21 cellular contexts compared by ENCODE assay signal in genomic region chr2:71715951-71716696, GRCh38.
A peak's percentile ranks its signal among the peaks of the same experiment; 100 is the strongest.
DNase-seq lines count a peak whose midpoint lies in the region; ATAC-seq and TF ChIP-seq lines count a peak whose summit lies in the region.
"Had no signal": no experiment of that assay in that cellular context is flagged by ENCODE, and none has a peak within 500 bp of the region (broad histone marks: within the 10 kb centered on the region; RNA-seq: fewer than 3 reads in every experiment).

No MANE protein-coding gene starts in this region.

- H3K4me2 ChIP-seq in GM23248 (ENCODE audit: unreplicated experiment) (peak overlapping the region; percentile 15), PC-3 (ENCODE audit: low read length) (peak overlapping the region; percentile 58)
- H3K4me2 ChIP-seq: neural progenitor cell had no signal

- CTCF ChIA-PET in PC-3 (lab: Charles Lee), result no interaction called here

- H3K9me3 ChIP-seq in GM23248 (ENCODE audit: low read depth), result no peaks in the 10 kb centered on the region
- H3K9me3 ChIP-seq in PC-3 (ENCODE audit: low read length), result no peaks in the 10 kb centered on the region
- H3K9me3 ChIP-seq in left ventricle myocardium inferior (replicated peaks), result no peaks in the 10 kb centered on the region
- no peaks in the 10 kb centered on the region for H3K9me3 ChIP-seq in skeletal muscle tissue (ENCODE audit: control insufficient read depth in 3 of 3, low read length in 3 of 3)
- H3K9me3 ChIP-seq: suprapubic skin had no signal

- POLR2A ChIA-PET in PC-3 (lab: Charles Lee; ENCODE audit: unreplicated experiment), result no interaction called here

- H4K20me1 ChIP-seq in GM23248 (ENCODE audit: insufficient read depth) (no peaks in the 10 kb centered on the region), PC-3 (ENCODE audit: low read length) (no peaks in the 10 kb centered on the region)

- H3K27ac ChIP-seq in GM23248, result no peak overlapping the region
- H3K27ac ChIP-seq in PC-3 (ENCODE audit: low read length), result no peak overlapping the region
- peak overlapping the region; percentile 76 for H3K27ac ChIP-seq in left ventricle myocardium inferior (replicated peaks)
- H3K27ac ChIP-seq in skeletal muscle tissue (ENCODE audit: low read depth, low read length), result peak overlapping the region; percentile 85
- H3K27ac ChIP-seq: HL-60, neural progenitor cell, SK-N-MC, suprapubic skin, VCaP had no signal

- H3K9ac ChIP-seq in GM23248 (no peak overlapping the region), PC-3 (ENCODE audit: low read length) (no peak overlapping the region), skeletal muscle tissue (ENCODE audit: low read depth in 1 of 3, low read length in 3 of 3) (peak overlapping the region in 2 of 3 donors; percentile 39 to 60)
- H3K9ac ChIP-seq: neural progenitor cell had no signal

- no peaks in the 10 kb centered on the region for H3K79me2 ChIP-seq in GM23248 (ENCODE audit: insufficient read depth)
- no peaks in the 10 kb centered on the region for H3K79me2 ChIP-seq in PC-3 (ENCODE audit: low read length)

- H3K27me3 ChIP-seq in GM23248 (replicated peaks; ENCODE audit: insufficient read depth) (no peaks in the 10 kb centered on the region), PC-3 (ENCODE audit: low read length) (no peaks in the 10 kb centered on the region), left ventricle myocardium inferior (ENCODE audit: low read depth) (no peaks in the 10 kb centered on the region), skeletal muscle tissue (ENCODE audit: control insufficient read depth in 3 of 3, insufficient read depth in 3 of 3, low read length in 3 of 3) (no peaks in the 10 kb centered on the region)
- H3K27me3 ChIP-seq: neural progenitor cell, suprapubic skin had no signal

- 94 to 99% methylated on average over 4 of the region's 4 CpGs for WGBS in GM23248 (ENCODE audit: low coverage in 1 of 2, low lambda C conversion rate in 2 of 2, missing lambda C conversion rate in 2 of 2), 2 experiments

- intact Hi-C loops in PC-3 (cut with micrococcal nuclease) (loop anchor here (2.0 kb wide), 1 partner anchor 27 kb away; no protein-coding TSS in a partner anchor), left ventricle myocardium inferior (cut with micrococcal nuclease) (no loop called here)

- H3K36me3 ChIP-seq in GM23248 (ENCODE audit: low read depth) (no peaks in the 10 kb centered on the region), PC-3 (ENCODE audit: low read depth, low read length) (no peaks in the 10 kb centered on the region), left ventricle myocardium inferior (no peaks in the 10 kb centered on the region), skeletal muscle tissue (ENCODE audit: control insufficient read depth in 3 of 3, insufficient read depth in 3 of 3, low read length in 3 of 3) (peaks cover 0 to 3% (median 0%) of the 10 kb centered on the region in 3 donors)
- H3K36me3 ChIP-seq: neural progenitor cell, suprapubic skin had no signal

- H3F3A ChIP-seq in GM23248 (ENCODE audit: insufficient read depth), result peaks cover 11% of the 10 kb centered on the region
- no peaks in the 10 kb centered on the region for H3F3A ChIP-seq in PC-3 (ENCODE audit: low read length, unreplicated experiment)

- H3K4me1 ChIP-seq in GM23248 (ENCODE audit: insufficient read depth) (peaks cover 34% of the 10 kb centered on the region), PC-3 (ENCODE audit: insufficient read depth, low read length) (peaks cover 20% of the 10 kb centered on the region), left ventricle myocardium inferior (peaks cover 77% of the 10 kb centered on the region), skeletal muscle tissue (ENCODE audit: control insufficient read depth in 3 of 3, insufficient read depth in 3 of 3, low read length in 3 of 3) (peaks cover 71 to 89% (median 87%) of the 10 kb centered on the region in 3 donors)

- H3K4me3 ChIP-seq in GM23248 (no peak overlapping the region), PC-3 (ENCODE audit: low read length) (no peak overlapping the region), left ventricle myocardium inferior (no peak overlapping the region), skeletal muscle tissue (ENCODE audit: low read length in 3 of 3) (peak overlapping the region; percentile 9 to 56 (median 39))
- H3K4me3 ChIP-seq: neural progenitor cell, SK-N-MC, suprapubic skin had no signal

- H2AFZ ChIP-seq in GM23248, result no peak overlapping the region
- no peak overlapping the region for H2AFZ ChIP-seq in PC-3 (ENCODE audit: low read length)
- H2AFZ ChIP-seq: neural progenitor cell had no signal

- DNase-seq in GM23248 (no peak), PC-3 (no peak), left ventricle myocardium inferior (no peak), ureter (ENCODE audit: low spot score) (no peak)
- DNase-seq in stimulated activated CD4-positive, alpha-beta T cell treated with anti-CD3 and anti-CD28 coated beads, Interleukin-15, amount 100 ng/mL, for 24 hours, result no peak
- DNase-seq: activated CD4-positive, alpha-beta T cell treated with anti-CD3 and anti-CD28 coated beads, Interleukin-2, amount 10 ng/mL, durations not matched to agents 7 days and 5 days; CD4-positive, CD25-positive, alpha-beta regulatory T cell; effector CD4-positive, alpha-beta T cell; NCI-H1048; NCI-H1694 treated with DMSO at 0.1 percent for 48 hours; NCI-H526; stimulated activated CD4-positive, alpha-beta T cell treated with anti-CD3 and anti-CD28 coated beads, Interleukin-4, amount 100 ng/mL, for 1 hour had no signal

- H3K9me2 ChIP-seq in GM23248 (ENCODE audit: insufficient read depth) (no peaks in the 10 kb centered on the region), PC-3 (replicated peaks; ENCODE audit: low read length) (no peaks in the 10 kb centered on the region)

- TF ChIP-seq CTCF in PC-3 (conservative IDR thresholded peaks at IDR 0.05; ENCODE audit: low read depth, low read length) (no peak), left ventricle myocardium inferior (IDR thresholded peaks at IDR 0.05; ENCODE audit: borderline replicate concordance) (no peak)

- no TSS peak for BruUV-seq in PC-3 (replicated peaks; lab: Mats Ljungman, UMichigan)

- ATAC-seq in PC-3 (no peak), GM21737 (IDR thresholded peaks at IDR 0.05; ENCODE audit: unreplicated experiment) (no peak)
- ATAC-seq: activated naive CD4-positive, alpha-beta T cell treated with anti-CD3 and anti-CD28 coated beads, Interleukin-2, amount 50 U/mL, for 72 hours; stimulated activated memory B cell treated with anti-CD40 and anti-IgM and Interleukin-4, amounts not matched to agents 10 μg/mL and 1 μg/mL and 100 μg/mL, for 72 hours had no signal

- in situ Hi-C loops in GM23248 (cut with MboI), result no loop called here

Comparison
In these comparisons a context has a peak if more than half of its experiments do, and no peak if none do; other contexts are left out.
1. H3K27ac ChIP-seq: peak in left ventricle myocardium inferior (single experiment) and skeletal muscle tissue (single experiment); none in GM23248 (single experiment) and PC-3 (single experiment).
2. H3K4me3 ChIP-seq: peak in skeletal muscle tissue (3 of 3); none in GM23248 (single experiment), PC-3 (single experiment) and left ventricle myocardium inferior (single experiment).
3. H3K9ac ChIP-seq: peak in skeletal muscle tissue (2 of 3); none in GM23248 (single experiment) and PC-3 (single experiment).